In genomic region chr12:132904718-132905328, GRCh38 we compare ENCODE assay signal across 8 cellular contexts.
DNase-seq lines count a peak whose midpoint lies in the region; ATAC-seq lines count a peak whose summit lies in the region.

No MANE protein-coding gene starts in this region.

- no peaks in the 10 kb centered on the region; the same call in 1 of the 2 replicates for H3K27me3 ChIP-seq in iPS DF 6.9 (ENCODE audit: control insufficient read depth, insufficient read depth, low read length)

- peaks cover 4% of the 10 kb centered on the region for H3K4me1 Mint-ChIP-seq in T-helper 1 cell treated with Interleukin-12 subunit alpha and Interleukin-12 subunit beta and Interleukin-4 antibody, amounts not matched to agents 30 μg/mL and 1 μg/mL, for 36 hours (ENCODE audit: low read depth)

- peaks cover 18% of the 10 kb centered on the region for H3K27me3 Mint-ChIP-seq in T-helper 1 cell treated with Interleukin-12 subunit alpha and Interleukin-12 subunit beta and Interleukin-4 antibody, amounts not matched to agents 30 μg/mL and 1 μg/mL, for 36 hours (ENCODE audit: low read depth)

- no peaks in the 10 kb centered on the region for H3K36me3 ChIP-seq in iPS DF 6.9 (ENCODE audit: control insufficient read depth, insufficient read depth, low read length)

- peak overlapping the region; percentile 49 for H3K27ac Mint-ChIP-seq in T-helper 1 cell treated with Interleukin-12 subunit alpha and Interleukin-12 subunit beta and Interleukin-4 antibody, amounts not matched to agents 30 μg/mL and 1 μg/mL, for 36 hours

- no peaks in the 10 kb centered on the region; the same call in 1 of the 2 replicates for H3K4me1 ChIP-seq in iPS DF 6.9 (ENCODE audit: control insufficient read depth, insufficient read depth, low read length)

- no peaks in the 10 kb centered on the region for H3K36me3 Mint-ChIP-seq in T-helper 1 cell treated with Interleukin-12 subunit alpha and Interleukin-12 subunit beta and Interleukin-4 antibody, amounts not matched to agents 30 μg/mL and 1 μg/mL, for 36 hours (ENCODE audit: low read depth)

- no peak for ATAC-seq in HG03196 (IDR thresholded peaks at IDR 0.05; ENCODE audit: unreplicated experiment)

- no CpG with 5 or more reads among the region's 30 CpGs for WGBS in iPS DF 6.9 (ENCODE audit: insufficient coverage, insufficient read length)

- no peak overlapping the region for H3K4me3 ChIP-seq in iPS DF 6.9 (ENCODE audit: low read length)

- H3K4me3 Mint-ChIP-seq in T-helper 1 cell treated with Interleukin-12 subunit alpha and Interleukin-12 subunit beta and Interleukin-4 antibody, amounts not matched to agents 30 μg/mL and 1 μg/mL, for 36 hours = no peak overlapping the region

- peaks cover 18% of the 10 kb centered on the region for H3K9me3 Mint-ChIP-seq in T-helper 1 cell treated with Interleukin-12 subunit alpha and Interleukin-12 subunit beta and Interleukin-4 antibody, amounts not matched to agents 30 μg/mL and 1 μg/mL, for 36 hours

- no peaks in the 10 kb centered on the region for H3K9me3 ChIP-seq in iPS DF 6.9 (ENCODE audit: control insufficient read depth, insufficient read depth, low read length)

- no peak overlapping the region for H3K27ac ChIP-seq in iPS DF 6.9 (ENCODE audit: low read length)

- DNase-seq in CD1c-positive myeloid dendritic cell (ENCODE audit: extremely low spot score) (peak; percentile 87), amniotic epithelial cell (ENCODE audit: low read depth) (peak; percentile 22), iPS DF 6.9 (ENCODE audit: low read depth, low spot score) (peak; percentile 60), DMS153 (lab: John Stamatoyannopoulos, UW) (no peak), NCI-H1417 treated with DMSO at 0.1 percent for 48 hours (lab: John Stamatoyannopoulos, UW) (no peak)
- peak; percentile 85 to 91 (median 86) for DNase-seq in stimulated activated CD4-positive, alpha-beta T cell treated with anti-CD3 and anti-CD28 coated beads, Interleukin-12 subunit alpha, Interleukin-12 subunit beta, amount 100 ng/mL, for 48 hours (ENCODE audit: low read depth in 2 of 3, low spot score in 1 of 3)

Comparison
In these comparisons a context has a peak if more than half of its experiments do, and no peak if none do; other contexts are left out.
1. DNase-seq: peak in CD1c-positive myeloid dendritic cell (single experiment), amniotic epithelial cell (single experiment), iPS DF 6.9 (single experiment) and stimulated activated CD4-positive, alpha-beta T cell treated with anti-CD3 and anti-CD28 coated beads, Interleukin-12 subunit alpha, Interleukin-12 subunit beta, amount 100 ng/mL, for 48 hours (3 of 3); none in DMS153 (single experiment) and NCI-H1417 treated with DMSO at 0.1 percent for 48 hours (single experiment).